ENCODE assay signal across 9 cellular contexts in the genomic region with DNA sequence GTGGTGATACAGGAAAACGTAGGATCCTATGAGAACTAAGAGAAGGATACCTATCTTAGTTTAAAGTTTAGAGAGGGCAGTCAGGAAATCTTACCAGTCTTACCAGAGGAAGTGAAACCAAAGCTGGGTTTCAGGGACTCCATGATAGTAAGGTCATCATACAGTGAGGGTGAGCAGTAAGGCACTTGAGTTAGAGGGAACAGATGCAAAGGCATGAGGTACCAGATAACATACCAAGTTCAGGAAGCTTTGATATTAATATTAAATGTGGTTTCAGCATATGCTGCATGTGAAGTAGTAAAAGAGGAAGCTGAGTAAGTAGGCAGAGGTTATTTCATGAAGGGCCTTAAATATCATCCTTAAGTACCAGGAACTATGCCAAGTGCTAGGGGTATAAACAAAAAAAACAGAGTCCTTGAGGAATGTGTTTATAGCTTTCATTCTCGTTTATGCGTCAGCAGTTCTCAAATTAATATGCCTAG. TPM values are rescaled to one million over a fixed set of nuclear protein-coding genes. Genes with fewer than 3 reads are reported as not detected.
DNase-seq lines count a peak whose midpoint lies in the region; ATAC-seq, FAIRE-seq and TF ChIP-seq lines count a peak whose summit lies in the region.
"Had no signal": no experiment of that assay in that cellular context is flagged by ENCODE, and none has a peak within 500 bp of the region (broad histone marks: within the 10 kb centered on the region; RNA-seq: fewer than 3 reads in every experiment).

No MANE protein-coding gene starts in this region.

- peak; percentile 55; the same call in 1 of the 3 replicates for ATAC-seq in DND-41 (ENCODE audit: insufficient read depth, low read depth)
- peak; percentile 100 for ATAC-seq in GM19452 (IDR thresholded peaks at IDR 0.05; ENCODE audit: unreplicated experiment)
- peak; percentile 100 for ATAC-seq in HG03280 (IDR thresholded peaks at IDR 0.05; ENCODE audit: unreplicated experiment)
- no peak for ATAC-seq in WTC11

- H3K4me2 ChIP-seq in DND-41 (ENCODE audit: insufficient read depth, low read length), result no peak overlapping the region

- no peak overlapping the region for H3K4me3 ChIP-seq in DND-41 (ENCODE audit: low read depth in 1 of 2, low read length in 2 of 2)

- H3K27me3 Mint-ChIP-seq in WTC11 (ENCODE audit: low read depth) (no peaks in the 10 kb centered on the region), nephron progenitor cell (ENCODE audit: low read depth, poor library complexity) (no peaks in the 10 kb centered on the region)

- CTCF ChIA-PET in WTC11 (lab: Charles Lee), result no interaction called here

- no peaks in the 10 kb centered on the region for H3K9me3 ChIP-seq in DND-41 (ENCODE audit: insufficient read depth, low read length, severe bottlenecking)
- H3K9me3 ChIP-seq: neutrophil had no signal

- H2AFZ ChIP-seq in DND-41 (ENCODE audit: low read depth, low read length), result no peak overlapping the region

- H3K27ac ChIP-seq in DND-41 (ENCODE audit: low read length), result no peak overlapping the region
- H3K27ac ChIP-seq: neutrophil had no signal

- no peak for FAIRE-seq in RCC 7860 (lab: Jason Lieb, UNC)

- H3K4me1 ChIP-seq in DND-41 (ENCODE audit: insufficient read depth, low read length), result no peaks in the 10 kb centered on the region

- H3K79me2 ChIP-seq in DND-41 (ENCODE audit: insufficient read depth, low read length), result peaks cover 7% of the 10 kb centered on the region; the same call in 1 of the 2 replicates

- no peaks in the 10 kb centered on the region for H4K20me1 ChIP-seq in DND-41 (ENCODE audit: insufficient read depth, low read length)

- H3K4me3 Mint-ChIP-seq in WTC11 (no peak overlapping the region), nephron progenitor cell (no peak overlapping the region)

- DNase-seq in DND-41 (no peak), WTC11 (ENCODE audit: low spot score) (no peak), HK-2 (ENCODE audit: unreplicated experiment) (no peak), RCC 7860 (ENCODE audit: low spot score) (no peak), nephron progenitor cell (no peak), NCI-H510A treated with DMSO at 0.1 percent for 48 hours (lab: John Stamatoyannopoulos, UW) (no peak)

- no peaks in the 10 kb centered on the region for H3K27me3 ChIP-seq in DND-41 (ENCODE audit: insufficient read depth, low read length, poor library complexity)
- H3K27me3 ChIP-seq: neutrophil had no signal

- H3K4me1 Mint-ChIP-seq in WTC11 (peaks cover 3% of the 10 kb centered on the region; the same call in 1 of the 2 replicates), nephron progenitor cell (no peaks in the 10 kb centered on the region)

- H3K36me3 Mint-ChIP-seq in WTC11 (no peaks in the 10 kb centered on the region), nephron progenitor cell (ENCODE audit: low read depth) (peaks cover 34% of the 10 kb centered on the region)

- no peak overlapping the region for H3K9ac ChIP-seq in DND-41 (ENCODE audit: low read depth, low read length)

- POLR2A ChIA-PET in WTC11 (lab: Charles Lee), result no interaction called here

- no peaks in the 10 kb centered on the region; the same call in 1 of the 2 replicates for H3K36me3 ChIP-seq in DND-41 (ENCODE audit: insufficient read depth, low read length)
- H3K36me3 ChIP-seq: neutrophil had no signal

- peak overlapping the region; percentile 36; the same call in 1 of the 2 replicates for H3K27ac Mint-ChIP-seq in WTC11
- H3K27ac Mint-ChIP-seq in nephron progenitor cell, result no peak overlapping the region

- TF ChIP-seq CTCF in DND-41 (IDR thresholded peaks at IDR 0.05; ENCODE audit: borderline replicate concordance, extremely low read depth, low read length, poor library complexity, severe bottlenecking) (no peak), WTC11 (IDR thresholded peaks at IDR 0.05) (no peak), nephron progenitor cell (IDR thresholded peaks at IDR 0.05) (no peak)

- H3K9me3 Mint-ChIP-seq in WTC11 (no peaks in the 10 kb centered on the region), nephron progenitor cell (no peaks in the 10 kb centered on the region)

TF ChIP-seq in WTC11, 78 proteins besides CTCF, POLR2A, EP300 and RAD21 (continues in another document):
- TF ChIP-seq TCF7 (CRISPR knock-in tag; IDR thresholded peaks at IDR 0.05; ENCODE audit: low read depth) (no peak), KAT7 (CRISPR knock-in tag; IDR thresholded peaks at IDR 0.05; ENCODE audit: borderline replicate concordance) (no peak), SMAD4 (CRISPR knock-in tag; IDR thresholded peaks at IDR 0.05) (no peak), TP53 (CRISPR knock-in tag; IDR thresholded peaks at IDR 0.05) (no peak), NFYB (CRISPR knock-in tag; conservative IDR thresholded peaks at IDR 0.05; ENCODE audit: low read depth) (no peak), RORB (CRISPR knock-in tag; IDR thresholded peaks at IDR 0.05) (no peak), NFATC4 (CRISPR knock-in tag; IDR thresholded peaks at IDR 0.05) (no peak), JUN (CRISPR knock-in tag; IDR thresholded peaks at IDR 0.05) (no peak), GRHL2 (CRISPR knock-in tag; IDR thresholded peaks at IDR 0.05; ENCODE audit: insufficient replicate concordance, severe bottlenecking) (no peak), ZBTB21 (CRISPR knock-in tag; IDR thresholded peaks at IDR 0.05; ENCODE audit: borderline replicate concordance) (no peak), ZNF121 (CRISPR knock-in tag; IDR thresholded peaks at IDR 0.05) (no peak)
- TF ChIP-seq, protein P1, sequence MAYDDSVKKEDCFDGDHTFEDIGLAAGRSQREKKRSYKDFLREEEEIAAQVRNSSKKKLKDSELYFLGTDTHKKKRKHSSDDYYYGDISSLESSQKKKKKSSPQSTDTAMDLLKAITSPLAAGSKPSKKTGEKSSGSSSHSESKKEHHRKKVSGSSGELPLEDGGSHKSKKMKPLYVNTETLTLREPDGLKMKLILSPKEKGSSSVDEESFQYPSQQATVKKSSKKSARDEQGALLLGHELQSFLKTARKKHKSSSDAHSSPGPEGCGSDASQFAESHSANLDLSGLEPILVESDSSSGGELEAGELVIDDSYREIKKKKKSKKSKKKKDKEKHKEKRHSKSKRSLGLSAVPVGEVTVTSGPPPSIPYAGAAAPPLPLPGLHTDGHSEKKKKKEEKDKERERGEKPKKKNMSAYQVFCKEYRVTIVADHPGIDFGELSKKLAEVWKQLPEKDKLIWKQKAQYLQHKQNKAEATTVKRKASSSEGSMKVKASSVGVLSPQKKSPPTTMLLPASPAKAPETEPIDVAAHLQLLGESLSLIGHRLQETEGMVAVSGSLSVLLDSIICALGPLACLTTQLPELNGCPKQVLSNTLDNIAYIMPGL (CRISPR knock-in tag; IDR thresholded peaks at IDR 0.05), result no peak
- TF ChIP-seq, protein P2, sequence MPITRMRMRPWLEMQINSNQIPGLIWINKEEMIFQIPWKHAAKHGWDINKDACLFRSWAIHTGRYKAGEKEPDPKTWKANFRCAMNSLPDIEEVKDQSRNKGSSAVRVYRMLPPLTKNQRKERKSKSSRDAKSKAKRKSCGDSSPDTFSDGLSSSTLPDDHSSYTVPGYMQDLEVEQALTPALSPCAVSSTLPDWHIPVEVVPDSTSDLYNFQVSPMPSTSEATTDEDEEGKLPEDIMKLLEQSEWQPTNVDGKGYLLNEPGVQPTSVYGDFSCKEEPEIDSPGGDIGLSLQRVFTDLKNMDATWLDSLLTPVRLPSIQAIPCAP (CRISPR knock-in tag; IDR thresholded peaks at IDR 0.05), result no peak
- TF ChIP-seq, protein P3, sequence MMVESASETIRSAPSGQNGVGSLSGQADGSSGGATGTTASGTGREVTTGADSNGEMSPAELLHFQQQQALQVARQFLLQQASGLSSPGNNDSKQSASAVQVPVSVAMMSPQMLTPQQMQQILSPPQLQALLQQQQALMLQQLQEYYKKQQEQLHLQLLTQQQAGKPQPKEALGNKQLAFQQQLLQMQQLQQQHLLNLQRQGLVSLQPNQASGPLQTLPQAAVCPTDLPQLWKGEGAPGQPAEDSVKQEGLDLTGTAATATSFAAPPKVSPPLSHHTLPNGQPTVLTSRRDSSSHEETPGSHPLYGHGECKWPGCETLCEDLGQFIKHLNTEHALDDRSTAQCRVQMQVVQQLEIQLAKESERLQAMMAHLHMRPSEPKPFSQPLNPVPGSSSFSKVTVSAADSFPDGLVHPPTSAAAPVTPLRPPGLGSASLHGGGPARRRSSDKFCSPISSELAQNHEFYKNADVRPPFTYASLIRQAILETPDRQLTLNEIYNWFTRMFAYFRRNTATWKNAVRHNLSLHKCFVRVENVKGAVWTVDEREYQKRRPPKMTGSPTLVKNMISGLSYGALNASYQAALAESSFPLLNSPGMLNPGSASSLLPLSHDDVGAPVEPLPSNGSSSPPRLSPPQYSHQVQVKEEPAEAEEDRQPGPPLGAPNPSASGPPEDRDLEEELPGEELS (CRISPR knock-in tag; IDR thresholded peaks at IDR 0.05), result no peak
- TF ChIP-seq, protein P4, sequence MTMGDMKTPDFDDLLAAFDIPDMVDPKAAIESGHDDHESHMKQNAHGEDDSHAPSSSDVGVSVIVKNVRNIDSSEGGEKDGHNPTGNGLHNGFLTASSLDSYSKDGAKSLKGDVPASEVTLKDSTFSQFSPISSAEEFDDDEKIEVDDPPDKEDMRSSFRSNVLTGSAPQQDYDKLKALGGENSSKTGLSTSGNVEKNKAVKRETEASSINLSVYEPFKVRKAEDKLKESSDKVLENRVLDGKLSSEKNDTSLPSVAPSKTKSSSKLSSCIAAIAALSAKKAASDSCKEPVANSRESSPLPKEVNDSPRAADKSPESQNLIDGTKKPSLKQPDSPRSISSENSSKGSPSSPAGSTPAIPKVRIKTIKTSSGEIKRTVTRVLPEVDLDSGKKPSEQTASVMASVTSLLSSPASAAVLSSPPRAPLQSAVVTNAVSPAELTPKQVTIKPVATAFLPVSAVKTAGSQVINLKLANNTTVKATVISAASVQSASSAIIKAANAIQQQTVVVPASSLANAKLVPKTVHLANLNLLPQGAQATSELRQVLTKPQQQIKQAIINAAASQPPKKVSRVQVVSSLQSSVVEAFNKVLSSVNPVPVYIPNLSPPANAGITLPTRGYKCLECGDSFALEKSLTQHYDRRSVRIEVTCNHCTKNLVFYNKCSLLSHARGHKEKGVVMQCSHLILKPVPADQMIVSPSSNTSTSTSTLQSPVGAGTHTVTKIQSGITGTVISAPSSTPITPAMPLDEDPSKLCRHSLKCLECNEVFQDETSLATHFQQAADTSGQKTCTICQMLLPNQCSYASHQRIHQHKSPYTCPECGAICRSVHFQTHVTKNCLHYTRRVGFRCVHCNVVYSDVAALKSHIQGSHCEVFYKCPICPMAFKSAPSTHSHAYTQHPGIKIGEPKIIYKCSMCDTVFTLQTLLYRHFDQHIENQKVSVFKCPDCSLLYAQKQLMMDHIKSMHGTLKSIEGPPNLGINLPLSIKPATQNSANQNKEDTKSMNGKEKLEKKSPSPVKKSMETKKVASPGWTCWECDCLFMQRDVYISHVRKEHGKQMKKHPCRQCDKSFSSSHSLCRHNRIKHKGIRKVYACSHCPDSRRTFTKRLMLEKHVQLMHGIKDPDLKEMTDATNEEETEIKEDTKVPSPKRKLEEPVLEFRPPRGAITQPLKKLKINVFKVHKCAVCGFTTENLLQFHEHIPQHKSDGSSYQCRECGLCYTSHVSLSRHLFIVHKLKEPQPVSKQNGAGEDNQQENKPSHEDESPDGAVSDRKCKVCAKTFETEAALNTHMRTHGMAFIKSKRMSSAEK (CRISPR knock-in tag; IDR thresholded peaks at IDR 0.05; ENCODE audit: borderline replicate concordance), result no peak

RNA-seq across cellular contexts. Expression of a gene that starts 16.9 kb away (rescaled TPM):
- total RNA-seq in WTC11 (2021), result 16.6 to 18.3 TPM (median 18.0 TPM) in 3 replicates
